11 cellular contexts compared by ENCODE assay signal in the genomic region with DNA sequence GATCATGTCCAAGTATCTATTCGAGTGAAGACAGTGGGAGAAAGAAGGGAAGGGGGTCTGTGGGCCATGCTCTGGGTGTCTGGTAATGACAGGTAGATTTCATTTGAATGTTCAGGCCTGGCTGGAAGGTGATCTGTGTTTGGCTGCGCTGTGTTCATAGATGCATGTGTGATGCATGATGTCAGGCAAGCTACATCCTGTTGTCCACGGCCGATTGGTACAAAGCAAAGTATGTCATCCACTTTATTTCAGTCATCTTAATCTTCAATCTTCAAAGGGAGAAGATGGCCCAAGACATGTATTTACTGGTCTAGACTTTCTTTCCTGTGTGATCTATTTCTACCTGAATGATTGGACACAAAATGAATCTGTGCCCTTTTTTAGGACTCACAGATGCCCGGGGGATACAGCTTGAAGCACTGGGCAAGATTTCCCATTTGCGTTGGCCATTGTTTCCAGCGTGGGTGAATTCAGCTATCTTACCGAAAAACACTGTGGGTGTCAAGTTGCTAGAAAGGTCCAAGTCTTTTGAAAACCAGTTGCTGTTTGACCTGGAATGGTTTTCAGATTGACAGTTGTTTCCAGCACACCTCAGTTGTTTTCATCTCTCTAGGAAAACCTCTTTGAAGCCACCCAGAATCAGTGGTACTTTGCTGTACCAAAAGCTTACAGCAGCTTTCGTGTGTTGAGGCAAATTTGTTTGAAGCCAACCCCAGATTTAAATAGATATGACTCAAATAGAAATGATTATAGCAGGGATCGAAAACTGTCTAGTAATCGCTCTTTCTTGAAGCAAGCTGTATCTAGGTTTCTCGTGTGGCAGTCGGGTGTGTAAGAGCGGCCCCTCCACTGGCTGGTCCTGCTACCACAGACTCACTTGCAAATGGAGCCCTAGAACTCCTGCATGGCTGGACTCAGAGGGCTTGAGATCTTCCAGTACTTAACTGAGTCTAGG. TPM values are rescaled to one million over a fixed set of nuclear protein-coding genes. Genes with fewer than 3 reads are reported as not detected.
A peak's percentile ranks its signal among the peaks of the same experiment; 100 is the strongest.
DNase-seq lines count a peak whose midpoint lies in the region; ATAC-seq, FAIRE-seq and TF ChIP-seq lines count a peak whose summit lies in the region.
"Had no signal": no experiment of that assay in that cellular context is flagged by ENCODE, and none has a peak within 500 bp of the region (broad histone marks: within the 10 kb centered on the region; RNA-seq: fewer than 3 reads in every experiment).

No MANE protein-coding gene starts in this region.

- no peak overlapping the region for H3K4me2 ChIP-seq in neuronal stem cell (ENCODE audit: insufficient read depth, low read length, poor library complexity, severe bottlenecking)

- H3K4ac ChIP-seq in neuronal stem cell (ENCODE audit: low read length): no peak overlapping the region

- H2BK5ac ChIP-seq in neuronal stem cell (ENCODE audit: low read length): no peak overlapping the region

- no peak overlapping the region for H2BK120ac ChIP-seq in neuronal stem cell (ENCODE audit: low read depth, low read length)

- H4K8ac ChIP-seq in neuronal stem cell (ENCODE audit: low read depth, low read length): no peak overlapping the region

- no CpG with 5 or more reads among the region's 14 CpGs for WGBS in neuronal stem cell (ENCODE audit: extremely low coverage in 2 of 2, insufficient read length in 2 of 2, insufficient replicate concordance in 1 of 2), 2 donors

- peaks cover 0 to 2% (median 1%) of the 10 kb centered on the region in 3 donors for H3K27me3 Mint-ChIP-seq in immature natural killer cell (ENCODE audit: low read depth in 3 of 3)

- no peak for DNase-seq in immature natural killer cell
- no peak for DNase-seq in neuronal stem cell (ENCODE audit: low spot score)
- no peak for DNase-seq in effector CD4-positive, alpha-beta T cell
- no peak for DNase-seq in frontal cortex (ENCODE audit: low spot score in 2 of 2)
- DNase-seq: glutamatergic neuron, NCI-H1105 had no signal

- peak; percentile 54 for TF ChIP-seq POLR2A in GM10847 (IDR thresholded peaks at IDR 0.05; ENCODE audit: extremely low read depth, insufficient read length)

- H3K79me1 ChIP-seq in neuronal stem cell (ENCODE audit: low read depth, low read length): peaks cover 3% of the 10 kb centered on the region

- no peak overlapping the region for H3K27ac ChIP-seq in neuronal stem cell (replicated peaks; ENCODE audit: low read length)
- H3K27ac ChIP-seq: thoracic aorta had no signal

- FAIRE-seq in frontal cortex (lab: Jason Lieb, UNC): no peak

- H3K4me1 ChIP-seq in neuronal stem cell (ENCODE audit: control insufficient read depth in 2 of 2, insufficient read depth in 1 of 2, low read depth in 1 of 2, low read length in 2 of 2): peaks cover under 1 to 5% of the 10 kb centered on the region in 2 donors

- H3K9ac ChIP-seq in neuronal stem cell (ENCODE audit: low read depth, low read length, poor library complexity): no peak overlapping the region

- no peak overlapping the region for H3K23ac ChIP-seq in neuronal stem cell (ENCODE audit: low read depth, low read length, poor library complexity)

- peaks cover 21% of the 10 kb centered on the region in 2 donors for H3K4me1 Mint-ChIP-seq in immature natural killer cell

- no peaks in the 10 kb centered on the region for H3K27me3 ChIP-seq in neuronal stem cell (ENCODE audit: control insufficient read depth in 3 of 3, insufficient read depth in 3 of 3, low read depth in 1 of 3, low read length in 3 of 3)

- no peak overlapping the region for H2AK5ac ChIP-seq in neuronal stem cell (ENCODE audit: low read depth, low read length)

- H3K14ac ChIP-seq in neuronal stem cell (ENCODE audit: low read length): no peak overlapping the region

- no peaks in the 10 kb centered on the region for H3K36me3 ChIP-seq in neuronal stem cell (replicated peaks in 1 of 2; ENCODE audit: control insufficient read depth in 2 of 2, insufficient read depth in 2 of 2, low read length in 2 of 2)
- H3K36me3 ChIP-seq: thoracic aorta had no signal

- H3K4me3 ChIP-seq in neuronal stem cell (ENCODE audit: low read length in 2 of 2): no peak overlapping the region
- H3K4me3 ChIP-seq: thoracic aorta had no signal

- no peak overlapping the region for H2BK12ac ChIP-seq in neuronal stem cell (ENCODE audit: low read length)

- no peak overlapping the region for H3K4me3 Mint-ChIP-seq in immature natural killer cell

- no peak overlapping the region for H2BK15ac ChIP-seq in neuronal stem cell (ENCODE audit: low read length)

- H2AFZ ChIP-seq in neuronal stem cell (ENCODE audit: low read length): no peak overlapping the region

- H3K18ac ChIP-seq in neuronal stem cell (ENCODE audit: low read length): no peak overlapping the region

- H3K9me3 Mint-ChIP-seq in immature natural killer cell: peaks cover 0 to 2% (median 0%) of the 10 kb centered on the region in 6 donors

- no peak overlapping the region for H4K91ac ChIP-seq in neuronal stem cell (ENCODE audit: low read depth, low read length, poor library complexity)

- ATAC-seq in GM18873 (IDR thresholded peaks at IDR 0.05; ENCODE audit: low FRiP score, unreplicated experiment) (peak; percentile 46), HG02610 (IDR thresholded peaks at IDR 0.05; ENCODE audit: unreplicated experiment) (peak; percentile 46), HG03571 (IDR thresholded peaks at IDR 0.05; ENCODE audit: unreplicated experiment) (peak; percentile 46)

- peaks cover 0 to 5% (median 0%) of the 10 kb centered on the region in 3 donors for H3K36me3 Mint-ChIP-seq in immature natural killer cell

- H3K9me3 ChIP-seq in neuronal stem cell (replicated peaks in 1 of 2; ENCODE audit: control insufficient read depth in 2 of 2, insufficient read depth in 1 of 2, low read depth in 1 of 2, low read length in 2 of 2): peaks cover 0 to 50% of the 10 kb centered on the region in 2 donors
- H3K9me3 ChIP-seq: thoracic aorta had no signal

- H3K27ac Mint-ChIP-seq in immature natural killer cell: peak overlapping the region in 1 of 6 donors; percentile 20

RNA-seq across cellular contexts. Expression of gene DUSP22, which starts 27.2 kb away (rescaled TPM):
- 10 to 100 TPM; 55.0 to 80.1 (median 65.3) TPM for polyA plus RNA-seq in immature natural killer cell
- polyA plus RNA-seq in neuronal stem cell (2013, experiment 1 of 2): 44.1 TPM
- polyA plus RNA-seq in neuronal stem cell (2013, experiment 2 of 2): 44.2 TPM
- 14.7 TPM for total RNA-seq in frontal cortex
